29 cellular contexts compared by ENCODE assay signal in genomic region chr15:70179309-70179892, GRCh38.
"Had no signal": no experiment of that assay in that cellular context is flagged by ENCODE, and none has a peak within 500 bp of the region (broad histone marks: within the 10 kb centered on the region; RNA-seq: fewer than 3 reads in every experiment).

No MANE protein-coding gene starts in this region.

- H3K4me1 Mint-ChIP-seq: immature natural killer cell; natural killer cell; stimulated activated effector memory CD8-positive, alpha-beta T cell treated with anti-CD3 and anti-CD28 coated beads, Interleukin-12 subunit alpha, Interleukin-12 subunit beta, amount 100 ng/mL, for 72 hours had no signal

- H3K4me1 ChIP-seq: left lung, lower lobe of right lung, neural progenitor cell, prostate gland, upper lobe of right lung had no signal

- FAIRE-seq: islet of Langerhans, kidney had no signal

- H3K9me3 ChIP-seq: left lung, lower lobe of right lung, neutrophil, ovary, prostate gland, suprapubic skin, thoracic aorta, tibial artery, upper lobe of right lung had no signal

- DNase-seq: hypothalamus; immature natural killer cell; kidney; left colon; left lung; lower lobe of right lung; mammary epithelial cell; mesendoderm; naive B cell; natural killer cell; nephron progenitor cell; ovary; retina; stimulated activated CD4-positive, alpha-beta T cell treated with anti-CD3 and anti-CD28 coated beads, Interleukin-12 subunit alpha, Interleukin-12 subunit beta, amount 100 ng/mL, for 4 hours; stimulated activated CD4-positive, alpha-beta T cell treated with anti-CD3 and anti-CD28 coated beads, Interleukin-4, amount 100 ng/mL, for 24 hours; stimulated activated naive CD4-positive, alpha-beta T cell; tibial artery; trophoblast cell had no signal

- H3K4me2 ChIP-seq: neural progenitor cell, smooth muscle cell had no signal

- H3K9me3 Mint-ChIP-seq: mesothelial cell of epicardium; naive B cell; natural killer cell; nephron progenitor cell; neural progenitor cell; stimulated activated effector memory CD8-positive, alpha-beta T cell treated with anti-CD3 and anti-CD28 coated beads, Interleukin-12 subunit alpha, Interleukin-12 subunit beta, amount 100 ng/mL, for 72 hours; stimulated activated naive CD8-positive, alpha-beta T cell treated with anti-CD3 and anti-CD28 coated beads, Interleukin-15, Interleukin-2, amounts not matched to agents 100 ng/mL and 50 ng/mL, for 24 hours had no signal

- H3K36me3 Mint-ChIP-seq: immature natural killer cell; mesothelial cell of epicardium; naive B cell; natural killer cell; neural progenitor cell; stimulated activated effector memory CD8-positive, alpha-beta T cell treated with anti-CD3 and anti-CD28 coated beads, Interleukin-12 subunit alpha, Interleukin-12 subunit beta, amount 100 ng/mL, for 72 hours had no signal

- H3K4me3 Mint-ChIP-seq: mesothelial cell of epicardium; natural killer cell; nephron progenitor cell; neural progenitor cell; stimulated activated effector memory CD8-positive, alpha-beta T cell treated with anti-CD3 and anti-CD28 coated beads, Interleukin-12 subunit alpha, Interleukin-12 subunit beta, amount 100 ng/mL, for 72 hours; stimulated activated naive CD8-positive, alpha-beta T cell treated with anti-CD3 and anti-CD28 coated beads, Interleukin-15, Interleukin-2, amounts not matched to agents 100 ng/mL and 50 ng/mL, for 24 hours had no signal

- H2AFZ ChIP-seq: neural progenitor cell had no signal

- H3K27me3 ChIP-seq: left lung, neural progenitor cell, neutrophil, ovary, suprapubic skin, tibial artery, upper lobe of right lung had no signal

- ATAC-seq: left colon; left lung; lower lobe of right lung; natural killer cell; stimulated activated effector memory CD8-positive, alpha-beta T cell treated with anti-CD3 and anti-CD28 coated beads, Interleukin-12 subunit alpha, Interleukin-12 subunit beta, amount 100 ng/mL, for 72 hours; upper lobe of right lung had no signal

- H3K27ac ChIP-seq: left lung, lower lobe of right lung, neural progenitor cell, neutrophil, ovary, prostate gland, suprapubic skin, upper lobe of right lung had no signal

- H3K27ac Mint-ChIP-seq: immature natural killer cell; mesothelial cell of epicardium; natural killer cell; nephron progenitor cell; neural progenitor cell; stimulated activated effector memory CD8-positive, alpha-beta T cell treated with anti-CD3 and anti-CD28 coated beads, Interleukin-12 subunit alpha, Interleukin-12 subunit beta, amount 100 ng/mL, for 72 hours; stimulated activated naive CD8-positive, alpha-beta T cell treated with anti-CD3 and anti-CD28 coated beads, Interleukin-15, Interleukin-2, amounts not matched to agents 100 ng/mL and 50 ng/mL, for 24 hours had no signal

- H3K4me3 ChIP-seq: left lung, lower lobe of right lung, neural progenitor cell, ovary, prostate gland, smooth muscle cell, suprapubic skin, thoracic aorta, tibial artery, upper lobe of right lung had no signal

- H3K36me3 ChIP-seq: left lung, lower lobe of right lung, neural progenitor cell, neutrophil, ovary, prostate gland, suprapubic skin, thoracic aorta, tibial artery, upper lobe of right lung had no signal

- H3K9ac ChIP-seq: neural progenitor cell had no signal
